ENCODE assay signal across 8 cellular contexts in genomic region chr19:56637976-56638555, GRCh38. TPM values are rescaled to one million over a fixed set of nuclear protein-coding genes. Genes with fewer than 3 reads are reported as not detected.
DNase-seq lines count a peak whose midpoint lies in the region; ATAC-seq, FAIRE-seq and TF ChIP-seq lines count a peak whose summit lies in the region.

No MANE protein-coding gene starts in this region.

- no peak for TF ChIP-seq POLR2A in breast epithelium (IDR thresholded peaks at IDR 0.05)

- ATAC-seq in HG03432 (IDR thresholded peaks at IDR 0.05; ENCODE audit: unreplicated experiment) (no peak), HG03039 (IDR thresholded peaks at IDR 0.05; ENCODE audit: unreplicated experiment) (no peak), GM21825 (IDR thresholded peaks at IDR 0.05; ENCODE audit: unreplicated experiment) (no peak)

- DNase-seq in GM10266 (ENCODE audit: extremely low spot score) (peak; percentile 55), NT2/D1 (ENCODE audit: low read depth, low spot score) (peak; percentile 86), breast epithelium (ENCODE audit: low spot score in 2 of 2) (peak; percentile 31 to 76), keratinocyte (ENCODE audit: low read depth, low spot score) (peak; percentile 19)
- DNase-seq in stimulated activated CD4-positive, alpha-beta T cell treated with anti-CD3 and anti-CD28 coated beads, Interleukin-4, amount 100 ng/mL, for 24 hours: peak; percentile 20

- H3K9ac ChIP-seq in NT2/D1 (ENCODE audit: insufficient read length, low read depth) (no peak overlapping the region), keratinocyte (ENCODE audit: control insufficient read depth, extremely low read depth, insufficient read depth, low read length) (no peak overlapping the region)

- H3K27me3 ChIP-seq in NT2/D1 (ENCODE audit: insufficient read depth, insufficient read length): peaks cover 28% of the 10 kb centered on the region
- peaks cover 0 to 10% of the 10 kb centered on the region in 2 donors for H3K27me3 ChIP-seq in breast epithelium
- H3K27me3 ChIP-seq in keratinocyte (ENCODE audit: control insufficient read depth, extremely low read depth, insufficient read depth, low read length): no peaks in the 10 kb centered on the region

- H4K20me1 ChIP-seq in keratinocyte (ENCODE audit: control insufficient read depth, extremely low read depth, insufficient read depth, low read length): no peaks in the 10 kb centered on the region

- H3K9me3 ChIP-seq in NT2/D1 (ENCODE audit: insufficient read depth, low read length): 0 out of 2 replicates have a peak, but pooled peaks cover 5% of the 10 kb centered on the region
- peaks cover 10 to 33% of the 10 kb centered on the region in 2 donors for H3K9me3 ChIP-seq in breast epithelium
- peaks cover 2% of the 10 kb centered on the region for H3K9me3 ChIP-seq in keratinocyte (ENCODE audit: control insufficient read depth, low read depth, low read length)

- dilution Hi-C loops in keratinocyte (cut with MboI; ENCODE audit: extremely low pct_ligation_motif_present, low sequenced_read_pairs): no loop called here

- TF ChIP-seq CTCF in GM10266 (IDR thresholded peaks at IDR 0.05; ENCODE audit: control insufficient read depth, insufficient read depth, low read depth, missing control alignments) (no peak), breast epithelium (IDR thresholded peaks at IDR 0.05) (no peak), keratinocyte (optimal IDR thresholded peaks at IDR 0.05 in 1 of 3, IDR thresholded peaks at IDR 0.05 in 1 of 3, conservative IDR thresholded peaks at IDR 0.05 in 1 of 3; ENCODE audit: extremely low read depth in 1 of 3, insufficient read depth in 2 of 3, low read length in 3 of 3) (no peak)

- H3K27ac ChIP-seq in breast epithelium (no peak overlapping the region), keratinocyte (ENCODE audit: control insufficient read depth, insufficient read depth, low read length) (no peak overlapping the region)

- no peaks in the 10 kb centered on the region for H3K4me1 ChIP-seq in NT2/D1 (ENCODE audit: insufficient read depth, insufficient read length)
- no peaks in the 10 kb centered on the region for H3K4me1 ChIP-seq in breast epithelium
- H3K4me1 ChIP-seq in keratinocyte (ENCODE audit: control insufficient read depth, extremely low read depth, insufficient read depth, low read length): no peaks in the 10 kb centered on the region

- intact Hi-C loops in breast epithelium (cut with DNase I; ENCODE audit: low total_unique reads): no loop called here

- peak; percentile 41 for FAIRE-seq in keratinocyte (lab: Jason Lieb, UNC)

- no peaks in the 10 kb centered on the region for H3K36me3 ChIP-seq in NT2/D1 (ENCODE audit: insufficient read depth, insufficient read length, low read length)
- no peaks in the 10 kb centered on the region for H3K36me3 ChIP-seq in breast epithelium
- H3K36me3 ChIP-seq in keratinocyte (ENCODE audit: control insufficient read depth in 2 of 2, extremely low read depth in 1 of 2, insufficient read depth in 2 of 2, low read length in 2 of 2): no peaks in the 10 kb centered on the region

- H3K79me2 ChIP-seq in keratinocyte (ENCODE audit: control insufficient read depth, insufficient read depth, low read length): no peaks in the 10 kb centered on the region

- H3K4me3 ChIP-seq in NT2/D1 (ENCODE audit: insufficient read length, low read depth) (no peak overlapping the region), breast epithelium (no peak overlapping the region), keratinocyte (ENCODE audit: control insufficient read depth in 2 of 3, extremely low read depth in 1 of 3, insufficient read depth in 2 of 3, low read depth in 1 of 3, low read length in 3 of 3) (no peak overlapping the region)

- no peak overlapping the region for H2AFZ ChIP-seq in keratinocyte (ENCODE audit: control insufficient read depth, low read length)

- H3K4me2 ChIP-seq in keratinocyte (ENCODE audit: control insufficient read depth, extremely low read depth, insufficient read depth, low read depth, low read length): no peak overlapping the region

- no peaks in the 10 kb centered on the region for H3K9me1 ChIP-seq in keratinocyte (ENCODE audit: control insufficient read depth, extremely low read depth, insufficient read depth, low read length)

RNA-seq across cellular contexts. Expression of gene SMIM17, which starts 4.9 kb away (rescaled TPM):
- under 1 TPM in 1 of 3 donors, not detected in 2; 0.33 TPM for total RNA-seq in breast epithelium
- polyA plus RNA-seq in keratinocyte: 0.12 to 0.15 TPM (median 0.13 TPM) in 3 replicates
- 0.25 TPM for polyA plus RNA-seq in keratinocyte (2011; ENCODE audit: low read depth)
- 0.06 and 0.11 TPM in 2 replicates for polyA plus RNA-seq in keratinocyte (2011; cell fraction: cytosol; rRNA removed)
- 0.25 and 0.45 TPM in 2 replicates for polyA plus RNA-seq in keratinocyte (2011; cell fraction: nucleus; rRNA removed)
- 0.25 TPM in 1 of 2 replicates, not detected in the other for polyA plus RNA-seq in keratinocyte (2012; ENCODE audit: low replicate concordance)
- 0.16 TPM in 1 of 3 replicates, not detected in the others for polyA minus RNA-seq in keratinocyte
- not detected for polyA minus RNA-seq in keratinocyte (2011; cell fraction: cytosol; rRNA and poly(A)+ RNA removed)
- not detected in 2 replicates for polyA minus RNA-seq in keratinocyte (2011; cell fraction: nucleus; rRNA and poly(A)+ RNA removed)

RNA-seq across cellular contexts. Expression of gene ZNF835, which starts 33.5 kb away (rescaled TPM):
- total RNA-seq in breast epithelium: 1 to 10 TPM; 3.6 to 8.0 (median 7.0) TPM
- polyA plus RNA-seq in keratinocyte: 0.01 TPM in 1 of 3 replicates, not detected in the others
- polyA plus RNA-seq in keratinocyte (2011; ENCODE audit: low read depth): not detected
- not detected in 2 replicates for polyA plus RNA-seq in keratinocyte (2011; cell fraction: cytosol; rRNA removed)
- polyA plus RNA-seq in keratinocyte (2011; cell fraction: nucleus; rRNA removed): not detected in 2 replicates
- polyA plus RNA-seq in keratinocyte (2012; ENCODE audit: low replicate concordance): not detected in 2 replicates
- not detected in 3 replicates for polyA minus RNA-seq in keratinocyte
- not detected for polyA minus RNA-seq in keratinocyte (2011; cell fraction: cytosol; rRNA and poly(A)+ RNA removed)
- not detected in 2 replicates for polyA minus RNA-seq in keratinocyte (2011; cell fraction: nucleus; rRNA and poly(A)+ RNA removed)

RNA-seq across cellular contexts. Expression of gene ZNF71, which starts 43.0 kb away (rescaled TPM):
- 1 to 10 TPM; 5.4 to 9.8 (median 8.9) TPM for total RNA-seq in breast epithelium
- 4.8 to 7.6 TPM (median 5.6 TPM) in 3 replicates for polyA plus RNA-seq in keratinocyte
- polyA plus RNA-seq in keratinocyte (2011; ENCODE audit: low read depth): 1.2 TPM
- polyA plus RNA-seq in keratinocyte (2011; cell fraction: cytosol; rRNA removed): 5.9 and 7.6 TPM in 2 replicates
- 7.3 and 7.5 TPM in 2 replicates for polyA plus RNA-seq in keratinocyte (2011; cell fraction: nucleus; rRNA removed)
- polyA plus RNA-seq in keratinocyte (2012; ENCODE audit: low replicate concordance): 4.1 and 6.0 TPM in 2 replicates
- polyA minus RNA-seq in keratinocyte: 6.4 to 8.9 TPM (median 7.9 TPM) in 3 replicates
- 12.3 TPM for polyA minus RNA-seq in keratinocyte (2011; cell fraction: cytosol; rRNA and poly(A)+ RNA removed)
- 6.4 and 10.3 TPM in 2 replicates for polyA minus RNA-seq in keratinocyte (2011; cell fraction: nucleus; rRNA and poly(A)+ RNA removed)

Comparison
In these comparisons a context has a peak if more than half of its experiments do, and no peak if none do; other contexts are left out.
1. DNase-seq: peak in every context shown above with its lines; median percentile 86 in NT2/D1; 55 in GM10266; 54 in breast epithelium; 20 in stimulated activated CD4-positive, alpha-beta T cell treated with anti-CD3 and anti-CD28 coated beads, Interleukin-4, amount 100 ng/mL, for 24 hours; 19 in keratinocyte.